In the genomic region with DNA sequence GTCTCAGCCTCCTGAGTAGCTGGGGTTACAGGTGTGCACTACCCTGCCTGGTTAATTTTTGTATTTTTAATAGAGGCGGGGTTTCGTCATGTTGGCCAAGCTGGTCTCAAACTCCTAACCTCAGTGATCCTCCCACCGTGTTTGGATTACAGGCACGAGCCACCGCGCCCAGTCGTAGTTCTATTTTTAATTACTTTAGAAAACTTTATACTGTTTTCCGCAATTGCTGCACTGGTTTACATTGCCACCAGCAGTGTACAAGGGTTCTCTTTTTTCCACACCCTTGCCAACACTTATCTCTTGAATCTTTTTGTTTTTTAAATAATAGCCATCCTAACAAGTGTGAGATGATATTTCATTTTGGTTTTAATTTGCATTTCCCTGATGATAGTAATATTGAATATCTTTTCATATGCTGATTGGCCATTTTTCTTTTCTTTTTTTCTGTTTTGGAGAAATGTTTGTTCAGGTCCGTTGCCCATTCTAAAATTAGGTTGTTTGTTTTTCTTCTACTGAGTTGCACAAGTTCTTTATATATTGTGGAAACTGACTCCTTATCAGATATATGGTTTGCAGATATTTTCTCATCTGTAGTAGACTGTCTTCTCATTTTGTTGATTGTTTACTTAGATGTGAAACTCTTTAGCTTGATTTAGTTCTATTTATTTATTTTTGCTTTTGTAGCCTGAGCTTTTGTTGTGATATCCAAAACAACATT, we compare ENCODE assay signal across 19 cellular contexts. TPM values are rescaled to one million over a fixed set of nuclear protein-coding genes. Genes with fewer than 3 reads are reported as not detected.
DNase-seq lines count a peak whose midpoint lies in the region; ATAC-seq, FAIRE-seq and TF ChIP-seq lines count a peak whose summit lies in the region.
"Had no signal": no experiment of that assay in that cellular context is flagged by ENCODE, and none has a peak within 500 bp of the region (broad histone marks: within the 10 kb centered on the region; RNA-seq: fewer than 3 reads in every experiment).

No MANE protein-coding gene starts in this region.

- no peak for FAIRE-seq in HTR-8/SVneo (lab: Jason Lieb, UNC)
- FAIRE-seq: A204.1, D721Med, GM12878, H54 had no signal

- peak; percentile 49 for DNase-seq in left lobe of liver (ENCODE audit: low spot score)
- DNase-seq in amniotic stem cell (lab: John Stamatoyannopoulos, UW): no peak
- no peak for DNase-seq in HTR-8/SVneo (ENCODE audit: insufficient read length, low spot score)
- DNase-seq: CD4-positive, alpha-beta T cell; CD8-positive, alpha-beta memory T cell; DMS 273 treated with DMSO at 0.1 percent for 48 hours; DMS79; EL; GDM1; GOT3; HFFc6 had no signal

- ATAC-seq in left lobe of liver (peak; percentile 88), GM21526 (IDR thresholded peaks at IDR 0.05; ENCODE audit: low FRiP score, unreplicated experiment) (no peak)
- ATAC-seq: GM12878 had no signal

- peak overlapping the region; percentile 38 for H3K27ac ChIP-seq in 22Rv1
- H3K27ac ChIP-seq in C4-2B: peak overlapping the region; percentile 36
- H3K27ac ChIP-seq: BLaER1 had no signal

- no peak for TF ChIP-seq CTCF in 22Rv1 (IDR thresholded peaks at IDR 0.05)
- no peak for TF ChIP-seq CTCF in C4-2B (conservative IDR thresholded peaks at IDR 0.05)

RNA-seq across cellular contexts. Expression of a gene that starts 16.9 kb away (rescaled TPM):
- 6.0 TPM for total RNA-seq in left lobe of liver
